Comparison of ENCODE assay signal across 39 cellular contexts in the genomic region with DNA sequence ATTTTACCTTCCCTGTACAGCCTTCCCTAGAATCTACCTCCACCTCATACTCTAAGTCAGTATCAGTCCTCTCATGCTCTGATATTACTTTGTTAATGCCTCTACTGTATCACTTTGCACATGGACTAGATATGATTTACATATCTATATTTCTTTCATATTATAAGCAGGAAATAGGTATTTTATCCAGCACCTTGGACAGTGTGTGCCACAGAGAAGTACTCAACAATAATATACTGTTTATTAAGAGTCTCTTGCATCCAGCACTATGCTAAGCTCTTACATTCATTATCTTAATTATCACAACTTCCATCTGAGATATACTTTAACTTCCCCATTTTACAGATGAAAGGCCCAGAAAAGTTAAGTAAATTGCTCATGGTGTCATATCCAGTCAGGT.
"Had no signal": no experiment of that assay in that cellular context is flagged by ENCODE, and none has a peak within 500 bp of the region (broad histone marks: within the 10 kb centered on the region; RNA-seq: fewer than 3 reads in every experiment).

No MANE protein-coding gene starts in this region.

- H3K27me3 ChIP-seq: adrenal gland, ascending aorta, body of pancreas, brain microvascular endothelial cell, breast epithelium, cardiac muscle cell had no signal

- H3K36me3 ChIP-seq: adrenal gland, ascending aorta, brain microvascular endothelial cell, breast epithelium, cardiac muscle cell had no signal

- FAIRE-seq: astrocyte, colon had no signal

- H3K9me3 Mint-ChIP-seq: activated naive CD4-positive, alpha-beta T cell treated with anti-CD3 and anti-CD28 coated beads for 36 hours; activated naive CD4-positive, alpha-beta T cell treated with anti-CD3 and anti-CD28 coated beads, Interleukin-2, amount 10 ng/mL, durations not matched to agents 7 days and 5 days; activated naive CD4-positive, alpha-beta T cell treated with anti-CD3 and anti-CD28 coated beads, Interleukin-2, amount 50 U/mL, for 24 hours; activated naive CD8-positive, alpha-beta T cell treated with anti-CD3 and anti-CD28 coated beads for 36 hours; activated T-cell treated with anti-CD3 and anti-CD28 coated beads, Interleukin-2, amount 50 U/mL, for 72 hours; activated T-helper 1 cell treated with anti-CD3 and anti-CD28 coated beads, Interleukin-12 subunit alpha, Interleukin-12 subunit beta, Interleukin-2, Interleukin-4 antibody, amounts not matched to agents 30 ng/mL and 10 ng/mL and 1 ng/mL, durations not matched to agents 14 hours and 24 hours and 36 hours; activated T-helper 17 cell treated with anti-CD3 and anti-CD28 coated beads, Interleukin-2, amount 50 U/mL, for 72 hours; activated T-helper 2 cell treated with anti-CD3 and anti-CD28 coated beads, Interferon-gamma antibody, Interleukin-2, Interleukin-4, amounts not matched to agents 10 μg/mL and 5 μg/mL and 100 μg/mL, durations not matched to agents 14 hours and 24 hours and 36 hours; central memory CD8-positive, alpha-beta T cell had no signal

- H3K4me1 Mint-ChIP-seq: activated naive CD4-positive, alpha-beta T cell treated with anti-CD3 and anti-CD28 coated beads, Interleukin-2, amount 10 ng/mL, durations not matched to agents 7 days and 5 days; activated naive CD4-positive, alpha-beta T cell treated with anti-CD3 and anti-CD28 coated beads, Interleukin-2, amount 50 U/mL, for 24 hours; activated naive CD8-positive, alpha-beta T cell treated with anti-CD3 and anti-CD28 coated beads for 36 hours; activated naive CD8-positive, alpha-beta T cell treated with anti-CD3 and anti-CD28 coated beads, Interleukin-2, amount 10 ng/mL, durations not matched to agents 7 days and 5 days; activated naive CD8-positive, alpha-beta T cell treated with anti-CD3 and anti-CD28 coated beads, Interleukin-2, amount 50 U/mL, for 24 hours; activated T-helper 17 cell treated with anti-CD3 and anti-CD28 coated beads, Interleukin-2, amount 50 U/mL, for 72 hours; central memory CD8-positive, alpha-beta T cell had no signal

- H3K27me3 Mint-ChIP-seq: activated naive CD4-positive, alpha-beta T cell treated with anti-CD3 and anti-CD28 coated beads, Interleukin-2, amount 10 ng/mL, durations not matched to agents 7 days and 5 days; activated naive CD8-positive, alpha-beta T cell treated with anti-CD3 and anti-CD28 coated beads, Interleukin-2, amount 10 ng/mL, durations not matched to agents 7 days and 5 days; brain had no signal

- DNase-seq: activated effector memory CD4-positive, alpha-beta T cell treated with anti-CD3 and anti-CD28 coated beads, Interleukin-2, amount 50 U/mL, for 16 hours; activated effector memory CD4-positive, alpha-beta T cell treated with Interleukin-2 at 50 U/mL for 16 hours; activated gamma-delta T cell; activated gamma-delta T cell treated with Interleukin-2 at 50 U/mL for 16 hours; activated naive CD4-positive, alpha-beta T cell; activated naive CD4-positive, alpha-beta T cell treated with anti-CD3 and anti-CD28 coated beads for 36 hours; activated naive CD4-positive, alpha-beta T cell treated with anti-CD3 and anti-CD28 coated beads, Interleukin-2, amount 10 ng/mL, durations not matched to agents 7 days and 5 days; activated naive CD4-positive, alpha-beta T cell treated with anti-CD3 and anti-CD28 coated beads, Interleukin-2, amount 50 U/mL, for 16 hours; activated naive CD4-positive, alpha-beta T cell treated with Interleukin-2 at 50 U/mL for 16 hours; activated naive CD8-positive, alpha-beta T cell treated with anti-CD3 and anti-CD28 coated beads for 36 hours; activated naive CD8-positive, alpha-beta T cell treated with anti-CD3 and anti-CD28 coated beads, Interleukin-2, amount 10 ng/mL, durations not matched to agents 7 days and 5 days; activated naive CD8-positive, alpha-beta T cell treated with anti-CD3 and anti-CD28 coated beads, Interleukin-2, amount 50 U/mL, for 24 hours; activated T-cell treated with anti-CD3 and anti-CD28 coated beads, Interleukin-2, amount 50 U/mL, for 24 hours; activated T-cell treated with anti-CD3 and anti-CD28 coated beads, Interleukin-2, amount 50 U/mL, for 4 hours; activated T-cell treated with anti-CD3 and anti-CD28 coated beads, Interleukin-2, amount 50 U/mL, for 48 hours; activated T-cell treated with anti-CD3 and anti-CD28 coated beads, Interleukin-2, amount 50 U/mL, for 72 hours; adrenal gland; amniotic stem cell; amygdala; anterior cingulate cortex; aorta; body of pancreas; brain microvascular endothelial cell; caudate nucleus; central memory CD4-positive, alpha-beta T cell; cerebellar nuclear complex had no signal

- H3K9me3 ChIP-seq: adrenal gland, ascending aorta, body of pancreas, breast epithelium had no signal

- H3K27ac Mint-ChIP-seq: activated naive CD4-positive, alpha-beta T cell treated with anti-CD3 and anti-CD28 coated beads for 36 hours; activated naive CD4-positive, alpha-beta T cell treated with anti-CD3 and anti-CD28 coated beads, Interleukin-2, amount 10 ng/mL, durations not matched to agents 7 days and 5 days; activated naive CD4-positive, alpha-beta T cell treated with anti-CD3 and anti-CD28 coated beads, Interleukin-2, amount 50 U/mL, for 24 hours; activated naive CD4-positive, alpha-beta T cell treated with anti-CD3 and anti-CD28 coated beads, Interleukin-2, amount 50 U/mL, for 72 hours; activated naive CD8-positive, alpha-beta T cell; activated naive CD8-positive, alpha-beta T cell treated with anti-CD3 and anti-CD28 coated beads for 36 hours; activated naive CD8-positive, alpha-beta T cell treated with anti-CD3 and anti-CD28 coated beads, Interleukin-2, amount 10 ng/mL, durations not matched to agents 7 days and 5 days; activated naive CD8-positive, alpha-beta T cell treated with anti-CD3 and anti-CD28 coated beads, Interleukin-2, amount 50 U/mL, for 24 hours; activated T-cell treated with anti-CD3 and anti-CD28 coated beads, Interleukin-2, amount 50 U/mL, for 24 hours; activated T-cell treated with anti-CD3 and anti-CD28 coated beads, Interleukin-2, amount 50 U/mL, for 72 hours; activated T-helper 1 cell treated with anti-CD3 and anti-CD28 coated beads, Interleukin-12 subunit alpha, Interleukin-12 subunit beta, Interleukin-2, Interleukin-4 antibody, amounts not matched to agents 30 ng/mL and 10 ng/mL and 1 ng/mL, durations not matched to agents 14 hours and 24 hours and 36 hours; activated T-helper 17 cell treated with anti-CD3 and anti-CD28 coated beads, Interleukin-2, amount 50 U/mL, for 72 hours; activated T-helper 2 cell treated with anti-CD3 and anti-CD28 coated beads, Interferon-gamma antibody, Interleukin-2, Interleukin-4, amounts not matched to agents 10 μg/mL and 5 μg/mL and 100 μg/mL, durations not matched to agents 14 hours and 24 hours and 36 hours; brain had no signal

- H3K4me1 ChIP-seq: adrenal gland, ascending aorta, body of pancreas, breast epithelium had no signal

- H3K4me3 Mint-ChIP-seq: activated naive CD4-positive, alpha-beta T cell treated with anti-CD3 and anti-CD28 coated beads for 36 hours; activated naive CD4-positive, alpha-beta T cell treated with anti-CD3 and anti-CD28 coated beads, Interleukin-2, amount 10 ng/mL, durations not matched to agents 7 days and 5 days; activated naive CD4-positive, alpha-beta T cell treated with anti-CD3 and anti-CD28 coated beads, Interleukin-2, amount 50 U/mL, for 24 hours; activated naive CD8-positive, alpha-beta T cell; activated naive CD8-positive, alpha-beta T cell treated with anti-CD3 and anti-CD28 coated beads for 36 hours; activated naive CD8-positive, alpha-beta T cell treated with anti-CD3 and anti-CD28 coated beads, Interleukin-2, amount 10 ng/mL, durations not matched to agents 7 days and 5 days; activated naive CD8-positive, alpha-beta T cell treated with anti-CD3 and anti-CD28 coated beads, Interleukin-2, amount 50 U/mL, for 24 hours; activated T-cell treated with anti-CD3 and anti-CD28 coated beads, Interleukin-2, amount 50 U/mL, for 24 hours; activated T-cell treated with anti-CD3 and anti-CD28 coated beads, Interleukin-2, amount 50 U/mL, for 4 hours; activated T-cell treated with anti-CD3 and anti-CD28 coated beads, Interleukin-2, amount 50 U/mL, for 72 hours; activated T-helper 1 cell treated with anti-CD3 and anti-CD28 coated beads, Interleukin-12 subunit alpha, Interleukin-12 subunit beta, Interleukin-2, Interleukin-4 antibody, amounts not matched to agents 30 ng/mL and 10 ng/mL and 1 ng/mL, durations not matched to agents 14 hours and 24 hours and 36 hours; activated T-helper 17 cell treated with anti-CD3 and anti-CD28 coated beads, Interleukin-2, amount 50 U/mL, for 72 hours; brain; central memory CD8-positive, alpha-beta T cell had no signal

- H3K4me3 ChIP-seq: adrenal gland, ascending aorta, body of pancreas, breast epithelium, cardiac muscle cell had no signal

- H3K27ac ChIP-seq: adrenal gland, ascending aorta, body of pancreas, brain microvascular endothelial cell, breast epithelium, cardiac muscle cell had no signal

- H3K36me3 Mint-ChIP-seq: activated naive CD4-positive, alpha-beta T cell treated with anti-CD3 and anti-CD28 coated beads, Interleukin-2, amount 10 ng/mL, durations not matched to agents 7 days and 5 days; activated naive CD4-positive, alpha-beta T cell treated with anti-CD3 and anti-CD28 coated beads, Interleukin-2, amount 50 U/mL, for 24 hours; activated naive CD4-positive, alpha-beta T cell treated with anti-CD3 and anti-CD28 coated beads, Interleukin-2, amount 50 U/mL, for 72 hours; activated naive CD8-positive, alpha-beta T cell; activated naive CD8-positive, alpha-beta T cell treated with anti-CD3 and anti-CD28 coated beads for 36 hours; activated naive CD8-positive, alpha-beta T cell treated with anti-CD3 and anti-CD28 coated beads, Interleukin-2, amount 10 ng/mL, durations not matched to agents 7 days and 5 days; brain had no signal
